ENCODE assay signal across 21 cellular contexts in the genomic region with DNA sequence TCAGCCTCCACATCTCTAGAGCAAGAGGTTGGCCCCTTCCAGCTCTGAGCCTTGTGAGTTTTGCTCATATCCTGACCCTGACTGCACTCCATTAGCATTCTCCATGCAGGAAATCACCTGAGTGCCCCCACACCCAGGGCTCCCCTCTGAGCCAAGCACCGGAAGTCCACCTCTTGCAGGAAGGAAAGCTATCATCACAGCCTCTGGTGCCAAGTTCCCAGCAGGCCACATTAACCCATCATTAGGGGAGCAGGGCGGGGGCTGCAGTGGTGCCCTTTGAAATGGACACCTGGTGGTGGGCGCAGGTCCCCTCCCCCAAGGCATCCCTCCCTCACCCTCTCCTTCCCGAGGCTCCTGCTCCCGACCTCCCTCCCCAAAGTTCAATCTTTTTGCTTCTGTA. TPM values are rescaled to one million over a fixed set of nuclear protein-coding genes. Genes with fewer than 3 reads are reported as not detected.
"Had no signal": no experiment of that assay in that cellular context is flagged by ENCODE, and none has a peak within 500 bp of the region (broad histone marks: within the 10 kb centered on the region; RNA-seq: fewer than 3 reads in every experiment).

No MANE protein-coding gene starts in this region.

- H3K9me3 ChIP-seq: esophagus squamous epithelium, lower lobe of right lung, neutrophil, pancreas, thoracic aorta, upper lobe of left lung had no signal

- H3K27ac Mint-ChIP-seq: activated CD4-positive, alpha-beta memory T cell treated with anti-CD3 and anti-CD28 coated beads, Interleukin-2, amount 10 ng/mL, durations not matched to agents 7 days and 5 days; activated CD8-positive, alpha-beta memory T cell treated with anti-CD3 and anti-CD28 coated beads, Interleukin-2, amount 10 ng/mL, durations not matched to agents 7 days and 5 days; activated naive CD8-positive, alpha-beta T cell; natural killer cell; stimulated activated memory B cell treated with anti-CD40 and anti-IgM and Interleukin-4, amounts not matched to agents 10 μg/mL and 1 μg/mL and 100 μg/mL, for 72 hours had no signal

- H3K4me1 Mint-ChIP-seq: activated CD4-positive, alpha-beta memory T cell treated with anti-CD3 and anti-CD28 coated beads, Interleukin-2, amount 10 ng/mL, durations not matched to agents 7 days and 5 days; activated CD8-positive, alpha-beta memory T cell treated with anti-CD3 and anti-CD28 coated beads, Interleukin-2, amount 10 ng/mL, durations not matched to agents 7 days and 5 days; natural killer cell; stimulated activated memory B cell treated with anti-CD40 and anti-IgM and Interleukin-4, amounts not matched to agents 10 μg/mL and 1 μg/mL and 100 μg/mL, for 72 hours had no signal

- ATAC-seq: activated CD8-positive, alpha-beta memory T cell treated with anti-CD3 and anti-CD28 coated beads, Interleukin-2, amount 10 ng/mL, durations not matched to agents 7 days and 5 days; lower lobe of right lung; natural killer cell; pancreas; sciatic nerve; stimulated activated memory B cell treated with anti-CD40 and anti-IgM and Interleukin-4, amounts not matched to agents 10 μg/mL and 1 μg/mL and 100 μg/mL, for 72 hours had no signal

- H3K4me1 ChIP-seq: esophagus squamous epithelium, lower lobe of right lung, pancreas, upper lobe of left lung had no signal

- H3K36me3 Mint-ChIP-seq: activated CD8-positive, alpha-beta memory T cell treated with anti-CD3 and anti-CD28 coated beads, Interleukin-2, amount 10 ng/mL, durations not matched to agents 7 days and 5 days; activated naive CD8-positive, alpha-beta T cell; natural killer cell; stimulated activated memory B cell treated with anti-CD40 and anti-IgM and Interleukin-4, amounts not matched to agents 10 μg/mL and 1 μg/mL and 100 μg/mL, for 72 hours had no signal

- DNase-seq: activated CD4-positive, alpha-beta memory T cell treated with anti-CD3 and anti-CD28 coated beads, Interleukin-2, amount 10 ng/mL, durations not matched to agents 7 days and 5 days; activated CD4-positive, alpha-beta T cell treated with anti-CD3 and anti-CD28 coated beads for 48 hours; activated CD4-positive, CD25-positive, alpha-beta regulatory T cell; activated CD8-positive, alpha-beta memory T cell treated with anti-CD3 and anti-CD28 coated beads, Interleukin-2, amount 10 ng/mL, durations not matched to agents 7 days and 5 days; effector CD8-positive, alpha-beta T cell; esophagus squamous epithelium; lower lobe of right lung; natural killer cell; pancreas; stimulated activated CD4-positive, alpha-beta T cell treated with anti-CD3 and anti-CD28 coated beads, Interleukin-4, amount 100 ng/mL, for 4 hours; upper lobe of left lung had no signal

- H3K9me3 Mint-ChIP-seq: activated CD4-positive, alpha-beta memory T cell treated with anti-CD3 and anti-CD28 coated beads, Interleukin-2, amount 10 ng/mL, durations not matched to agents 7 days and 5 days; natural killer cell; stimulated activated memory B cell treated with anti-CD40 and anti-IgM and Interleukin-4, amounts not matched to agents 10 μg/mL and 1 μg/mL and 100 μg/mL, for 72 hours had no signal

- H3K27ac ChIP-seq: esophagus squamous epithelium, lower lobe of right lung, neutrophil, pancreas, thoracic aorta, upper lobe of left lung had no signal

- H3K27me3 ChIP-seq: upper lobe of left lung had no signal

- H3K36me3 ChIP-seq: esophagus squamous epithelium, lower lobe of right lung, neutrophil, pancreas, thoracic aorta, upper lobe of left lung had no signal

- H3K4me3 Mint-ChIP-seq: activated CD4-positive, alpha-beta memory T cell treated with anti-CD3 and anti-CD28 coated beads, Interleukin-2, amount 10 ng/mL, durations not matched to agents 7 days and 5 days; activated CD8-positive, alpha-beta memory T cell treated with anti-CD3 and anti-CD28 coated beads, Interleukin-2, amount 10 ng/mL, durations not matched to agents 7 days and 5 days; activated naive CD8-positive, alpha-beta T cell; natural killer cell; stimulated activated memory B cell treated with anti-CD40 and anti-IgM and Interleukin-4, amounts not matched to agents 10 μg/mL and 1 μg/mL and 100 μg/mL, for 72 hours had no signal

- H3K4me3 ChIP-seq: esophagus squamous epithelium, lower lobe of right lung, pancreas, smooth muscle cell, thoracic aorta, upper lobe of left lung had no signal

- H3K4me2 ChIP-seq: smooth muscle cell had no signal

RNA-seq across cellular contexts. Expression of gene GRM4, which starts 16.1 kb away (rescaled TPM):
- total RNA-seq: activated CD4-positive, alpha-beta memory T cell treated with anti-CD3 and anti-CD28 coated beads, Interleukin-2, amount 10 ng/mL, durations not matched to agents 7 days and 5 days; activated CD8-positive, alpha-beta memory T cell treated with anti-CD3 and anti-CD28 coated beads, Interleukin-2, amount 10 ng/mL, durations not matched to agents 7 days and 5 days; bronchial epithelial cell; endothelial cell of umbilical vein; esophagus squamous epithelium; lower lobe of right lung; natural killer cell; pulmonary artery endothelial cell; sciatic nerve; smooth muscle cell; thoracic aorta had no signal
- polyA plus RNA-seq: keratinocyte had no signal
